8 cellular contexts compared by ENCODE assay signal in the genomic region with DNA sequence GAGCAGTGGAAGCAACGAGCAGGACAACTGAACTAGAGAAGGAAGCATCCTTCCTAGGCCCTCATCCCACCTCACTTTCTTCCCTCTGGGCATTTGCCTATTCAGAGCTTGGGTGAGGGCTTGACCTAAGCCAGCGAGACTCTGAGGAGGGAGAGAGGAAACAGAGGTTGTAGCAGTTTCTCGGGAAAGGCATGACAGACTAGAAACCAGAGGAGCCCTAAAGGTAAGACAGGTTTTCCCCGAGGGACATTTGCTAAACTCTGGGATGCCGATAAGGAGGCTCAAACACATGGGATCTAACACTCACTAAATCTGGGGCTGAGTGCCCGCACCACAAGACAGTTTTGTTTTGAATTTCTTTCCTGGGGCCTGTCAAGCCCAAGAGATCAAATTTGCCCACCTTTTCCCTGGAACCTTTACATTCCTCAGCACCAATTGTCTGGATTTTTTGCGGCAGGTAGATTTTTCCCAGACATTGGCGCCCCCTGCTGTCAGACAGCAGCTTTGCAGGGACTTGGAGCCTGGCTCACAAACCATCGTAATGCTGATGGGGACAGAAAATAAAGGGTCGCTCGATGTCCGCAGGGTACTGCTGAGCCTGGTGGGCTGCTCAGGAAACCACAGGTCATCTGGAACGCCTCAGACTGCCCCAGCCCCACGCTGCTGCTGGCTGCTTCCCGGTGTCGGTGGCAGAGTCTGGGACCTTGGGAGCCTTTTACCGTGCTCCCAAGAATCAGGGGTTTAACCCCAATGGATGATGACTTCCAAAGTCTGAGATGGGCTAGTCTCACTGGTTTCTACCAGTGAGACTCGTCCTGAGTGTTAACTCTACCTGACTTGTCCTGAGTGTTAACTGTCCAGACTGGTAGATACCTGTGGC. TPM values are rescaled to one million over a fixed set of nuclear protein-coding genes. Genes with fewer than 3 reads are reported as not detected.
DNase-seq lines count a peak whose midpoint lies in the region; ATAC-seq and TF ChIP-seq lines count a peak whose summit lies in the region.

No MANE protein-coding gene starts in this region.

- peak overlapping the region in 1 of 7 donors; percentile 42 for H3K27ac Mint-ChIP-seq in CD14-positive monocyte

- H3K9me3 Mint-ChIP-seq in CD14-positive monocyte = peaks cover 0 to 3% (median 0%) of the 10 kb centered on the region in 7 donors

- H3K36me3 ChIP-seq in mucosa of descending colon (ENCODE audit: low read depth) = no peaks in the 10 kb centered on the region

- no peak overlapping the region for H3K4me3 ChIP-seq in HFF-Myc (replicated peaks; ENCODE audit: low read depth, low read length)
- no peak overlapping the region for H3K4me3 ChIP-seq in coronary artery
- H3K4me3 ChIP-seq in mucosa of descending colon = no peak overlapping the region

- peaks cover 23% of the 10 kb centered on the region for H3K4me1 Mint-ChIP-seq in CD14-positive monocyte

- H3K27me3 Mint-ChIP-seq in CD14-positive monocyte (ENCODE audit: low read depth in 3 of 3) = peaks cover 0 to 6% (median 0%) of the 10 kb centered on the region in 3 donors

- H3K4me1 ChIP-seq in mucosa of descending colon (ENCODE audit: low read depth) = no peaks in the 10 kb centered on the region

- TF ChIP-seq CTCF in CD14-positive monocyte (IDR thresholded peaks at IDR 0.05) = peak; percentile 99
- TF ChIP-seq CTCF in HFF-Myc (IDR thresholded peaks at IDR 0.05; ENCODE audit: low read depth, low read length, missing control alignments) = peak; percentile 97
- peak; percentile 87 for TF ChIP-seq CTCF in coronary artery (IDR thresholded peaks at IDR 0.05)
- peak; percentile 92 for TF ChIP-seq CTCF in mucosa of descending colon (IDR thresholded peaks at IDR 0.05)

- intact Hi-C loops in CD14-positive monocyte (cut with micrococcal nuclease) = loop anchor here in 1 of 2 donors (2.0 kb wide), 1 partner anchor 134 kb away; no protein-coding TSS in a partner anchor
- intact Hi-C loops in mucosa of descending colon (cut with DNase I, micrococcal nuclease) = loop anchor here (2.0 to 5.0 kb wide), 2 partner anchors 130 to 134 kb away; no protein-coding TSS in a partner anchor
- intact Hi-C loops in posterior vena cava (cut with DNase I) = loop anchor here (2.0 to 5.0 kb wide), 2 partner anchors 134 to 135 kb away; no protein-coding TSS in a partner anchor

- H3K9me3 ChIP-seq in mucosa of descending colon = peaks cover 4% of the 10 kb centered on the region

- H3K36me3 Mint-ChIP-seq in CD14-positive monocyte = no peaks in the 10 kb centered on the region

- no peak overlapping the region for H3K27ac ChIP-seq in coronary artery
- H3K27ac ChIP-seq in substantia nigra (ENCODE audit: low read depth, low read length, poor library complexity, severe bottlenecking) = no peak overlapping the region

- peak; percentile 75 for ATAC-seq in mucosa of descending colon

- no peak overlapping the region for H3K4me3 Mint-ChIP-seq in CD14-positive monocyte

- DNase-seq in CD14-positive monocyte (ENCODE audit: low spot score) = no peak
- no peak for DNase-seq in HFF-Myc (ENCODE audit: extremely low read depth, low read depth)
- DNase-seq in activated CD4-positive, CD25-positive, alpha-beta regulatory T cell treated with anti-CD3 and anti-CD28 coated beads, Interleukin-2, amount 50 U/mL, for 72 hours = peak; percentile 60
- no peak for DNase-seq in coronary artery (ENCODE audit: low spot score)
- peak in 2 of 3 donors; percentile 49 to 66 for DNase-seq in mucosa of descending colon
- DNase-seq in substantia nigra (lab: John Stamatoyannopoulos, UW) = peak in 25 of 49 donors; percentile 6 to 30 (median 16)
- no peak for DNase-seq in GOT3 (lab: John Stamatoyannopoulos, UW)
- no peak for DNase-seq in posterior vena cava (ENCODE audit: low spot score)

RNA-seq across cellular contexts. Expression of a gene that starts 23.4 kb away (rescaled TPM):
- polyA plus RNA-seq in CD14-positive monocyte = 10 to 100 TPM; 16.7 to 20.6 TPM
- 10 to 100 TPM in 1 of 3 donors, 1 to 10 TPM in 2; 4.3 to 84.2 (median 6.3) TPM for total RNA-seq in mucosa of descending colon
- 10 to 100 TPM; 43.9 to 49.8 TPM for total RNA-seq in posterior vena cava

Comparison
In these comparisons a context has a peak if more than half of its experiments do, and no peak if none do; other contexts are left out.
1. DNase-seq: peak in activated CD4-positive, CD25-positive, alpha-beta regulatory T cell treated with anti-CD3 and anti-CD28 coated beads, Interleukin-2, amount 50 U/mL, for 72 hours (single experiment), mucosa of descending colon (2 of 3) and substantia nigra (25 of 49); none in CD14-positive monocyte (single experiment), HFF-Myc (single experiment), coronary artery (single experiment), GOT3 (single experiment) and posterior vena cava (single experiment).
2. Peak in every context shown above with its lines, with median percentiles within 50 percentile points of each other: CTCF ChIP-seq.